19 cellular contexts compared by ENCODE assay signal in genomic region chr21:28402616-28402989, GRCh38.
DNase-seq lines count a peak whose midpoint lies in the region; ATAC-seq and TF ChIP-seq lines count a peak whose summit lies in the region.
"Had no signal": no experiment of that assay in that cellular context is flagged by ENCODE, and none has a peak within 500 bp of the region (broad histone marks: within the 10 kb centered on the region; RNA-seq: fewer than 3 reads in every experiment).

No MANE protein-coding gene starts in this region.

- H3K9me2 ChIP-seq in SK-N-SH = no peaks in the 10 kb centered on the region

- TF ChIP-seq EP300 in SK-N-SH (IDR thresholded peaks at IDR 0.05; ENCODE audit: borderline replicate concordance in 1 of 2, low read depth in 1 of 2, low read length in 1 of 2) = no peak

- H4K20me1 ChIP-seq in SK-N-SH (ENCODE audit: insufficient read depth) = no peaks in the 10 kb centered on the region
- H4K20me1 ChIP-seq: BLaER1 treated with 17β-estradiol and CSF1 and Interleukin-3, amounts not matched to agents 10 nM and 100 nM had no signal

- DNase-seq in SK-N-SH = no peak
- no peak for DNase-seq in adipocyte (ENCODE audit: low read depth)
- peak; percentile 39 for DNase-seq in fibroblast of the aortic adventitia (ENCODE audit: low read depth)
- DNase-seq in activated effector memory CD4-positive, alpha-beta T cell treated with anti-CD3 and anti-CD28 coated beads, Interleukin-2, amount 50 U/mL, for 16 hours = no peak
- DNase-seq in activated CD4-positive, alpha-beta T cell treated with anti-CD3 and anti-CD28 coated beads, Interleukin-2, amount 50 U/mL, for 48 hours = no peak
- DNase-seq: 8988T; CD4-positive, alpha-beta T cell; KG1; MM.1S; NCI-H1694; NCI-H446 treated with DMSO at 0.1 percent for 48 hours; NCI-H526 treated with DMSO at 0.1 percent for 48 hours; SW 1271 had no signal

- CTCF ChIA-PET in SK-N-SH (lab: Yijun Ruan, JAX) = interaction anchor here (1.0 kb wide), 1 partner anchor 13 kb away, joined by 3 read pairs; no protein-coding TSS in a partner anchor

- H3K4me1 ChIP-seq in SK-N-SH (ENCODE audit: control insufficient read depth in 1 of 2, insufficient read depth in 2 of 2, low read depth in 1 of 2, low read length in 1 of 2) (no peaks in the 10 kb centered on the region; a peak in 1 of 4 replicates), adipocyte (ENCODE audit: control insufficient read depth, insufficient read depth, low read length) (peaks cover 4% of the 10 kb centered on the region)
- H3K4me1 ChIP-seq: BLaER1 treated with 17β-estradiol and CSF1 and Interleukin-3, amounts not matched to agents 10 nM and 100 nM had no signal

- no peak for TF ChIP-seq RAD21 in SK-N-SH (IDR thresholded peaks at IDR 0.05; ENCODE audit: low read length)

- no peaks in the 10 kb centered on the region for H3K79me2 ChIP-seq in SK-N-SH (ENCODE audit: insufficient read depth)

- no peak overlapping the region for H3K4me2 ChIP-seq in SK-N-SH
- H3K4me2 ChIP-seq: BLaER1 treated with 17β-estradiol and CSF1 and Interleukin-3, amounts not matched to agents 10 nM and 100 nM had no signal

- H3K4me3 ChIP-seq in SK-N-SH (ENCODE audit: low read depth in 2 of 2, low read length in 1 of 2) (no peak overlapping the region), adipocyte (ENCODE audit: low read length) (no peak overlapping the region), fibroblast of the aortic adventitia (ENCODE audit: low read depth, low read length) (no peak overlapping the region)
- H3K4me3 ChIP-seq: BLaER1 treated with 17β-estradiol and CSF1 and Interleukin-3, amounts not matched to agents 10 nM and 100 nM had no signal

- POLR2A ChIA-PET in SK-N-SH (lab: Yijun Ruan, JAX) = no interaction called here

- no peak overlapping the region for H3K27ac ChIP-seq in SK-N-SH (ENCODE audit: low read depth in 2 of 2, low read length in 1 of 2)
- H3K27ac ChIP-seq: BLaER1 treated with 17β-estradiol and CSF1 and Interleukin-3, amounts not matched to agents 10 nM and 100 nM; RWPE1 had no signal

- H3K27me3 ChIP-seq in SK-N-SH (ENCODE audit: insufficient read depth) (no peaks in the 10 kb centered on the region), adipocyte (replicated peaks; ENCODE audit: control insufficient read depth, insufficient read depth, low read length) (no peaks in the 10 kb centered on the region)
- H3K27me3 ChIP-seq: BLaER1 treated with 17β-estradiol and CSF1 and Interleukin-3, amounts not matched to agents 10 nM and 100 nM had no signal

- peak overlapping the region; percentile 7; the same call in 1 of the 2 replicates for H2AFZ ChIP-seq in SK-N-SH (ENCODE audit: low read depth)

- TF ChIP-seq CTCF in SK-N-SH (IDR thresholded peaks at IDR 0.05) = no peak
- TF ChIP-seq CTCF in fibroblast of the aortic adventitia (IDR thresholded peaks at IDR 0.05; ENCODE audit: insufficient read depth, low read length) = no peak

- H3K36me3 ChIP-seq in SK-N-SH (replicated peaks in 1 of 2; ENCODE audit: control insufficient read depth in 1 of 2, insufficient read depth in 2 of 2, low read length in 1 of 2) (no peaks in the 10 kb centered on the region), adipocyte (ENCODE audit: control insufficient read depth, insufficient read depth, low read length, severe bottlenecking) (no peaks in the 10 kb centered on the region)
- H3K36me3 ChIP-seq: BLaER1 treated with 17β-estradiol and CSF1 and Interleukin-3, amounts not matched to agents 10 nM and 100 nM had no signal

- ATAC-seq in SK-N-SH treated with all-trans-retinoic acid at 6 μM for 48 hours (no peak), HG02642 (IDR thresholded peaks at IDR 0.05; ENCODE audit: poor library complexity, unreplicated experiment) (no peak), HG03571 (IDR thresholded peaks at IDR 0.05; ENCODE audit: unreplicated experiment) (no peak)
- ATAC-seq: Panc1 had no signal

- H3K9me3 ChIP-seq in SK-N-SH (no peaks in the 10 kb centered on the region), adipocyte (ENCODE audit: control insufficient read depth, low read length) (peaks cover 4% of the 10 kb centered on the region)

- 29% methylated on average over 1 of the region's 1 CpG for WGBS in SK-N-SH (ENCODE audit: low lambda C conversion rate)

- no peaks in the 10 kb centered on the region for H3F3A ChIP-seq in SK-N-SH (replicated peaks; ENCODE audit: insufficient read depth)

- H3K9ac ChIP-seq in SK-N-SH (no peak overlapping the region), adipocyte (ENCODE audit: low read length) (peak overlapping the region; percentile 25)
- H3K9ac ChIP-seq: BLaER1 treated with 17β-estradiol and CSF1 and Interleukin-3, amounts not matched to agents 10 nM and 100 nM had no signal

TF ChIP-seq in SK-N-SH, 30 proteins besides CTCF, POLR2A, EP300 and RAD21:
- TF ChIP-seq NFIC (IDR thresholded peaks at IDR 0.05; ENCODE audit: borderline replicate concordance) (no peak), EZH2phosphoT487 (IDR thresholded peaks at IDR 0.05; ENCODE audit: borderline replicate concordance, low read depth) (no peak), CHD2 (IDR thresholded peaks at IDR 0.05; ENCODE audit: low read length, partially characterized antibody) (no peak), RCOR1 (IDR thresholded peaks at IDR 0.05; ENCODE audit: low read length) (no peak)

TF ChIP-seq in SK-N-SH treated with all-trans-retinoic acid at 6 μM for 48 hours, 23 proteins besides CTCF, POLR2A, EP300 and RAD21 (continues in another document):
- TF ChIP-seq PPARA (CRISPR knock-in tag; IDR thresholded peaks at IDR 0.05; ENCODE audit: borderline replicate concordance) (no peak), BACH2 (CRISPR knock-in tag; IDR thresholded peaks at IDR 0.05; ENCODE audit: borderline replicate concordance) (no peak), ZC3H10 (CRISPR knock-in tag; IDR thresholded peaks at IDR 0.05) (no peak), CSRNP3 (CRISPR knock-in tag; IDR thresholded peaks at IDR 0.05) (no peak), ZNF8 (CRISPR knock-in tag; IDR thresholded peaks at IDR 0.05) (no peak), ZFP3 (CRISPR knock-in tag; IDR thresholded peaks at IDR 0.05) (no peak), TSHZ2 (CRISPR knock-in tag; IDR thresholded peaks at IDR 0.05) (no peak), TOX (CRISPR knock-in tag; IDR thresholded peaks at IDR 0.05; ENCODE audit: borderline replicate concordance) (no peak), OSR1 (CRISPR knock-in tag; IDR thresholded peaks at IDR 0.05) (no peak), POU6F1 (CRISPR knock-in tag; IDR thresholded peaks at IDR 0.05; ENCODE audit: borderline replicate concordance, low read depth) (no peak)
